Comparison of ENCODE assay signal across 6 cellular contexts in the genomic region with DNA sequence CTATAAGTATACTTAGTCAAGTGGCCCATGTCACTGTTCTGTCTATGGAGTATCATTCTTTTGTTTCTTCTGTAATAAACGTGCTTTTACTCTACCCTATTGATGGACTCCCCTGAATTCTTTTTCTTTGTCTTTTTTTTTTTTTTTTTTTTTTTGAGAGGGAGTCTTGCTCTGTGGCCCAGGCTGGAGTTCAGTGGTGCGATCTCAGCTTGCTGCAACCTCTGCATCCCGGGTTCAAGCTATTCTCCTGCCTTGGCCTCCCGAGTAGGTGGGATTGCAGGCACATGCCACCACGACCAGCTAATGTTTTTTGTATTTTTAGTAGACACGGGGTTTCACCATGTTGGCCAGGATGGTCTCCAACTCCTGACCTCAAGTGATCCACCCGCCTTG. TPM values are rescaled to one million over a fixed set of nuclear protein-coding genes. Genes with fewer than 3 reads are reported as not detected.
A peak's percentile ranks its signal among the peaks of the same experiment; 100 is the strongest.
DNase-seq lines count a peak whose midpoint lies in the region; ATAC-seq, FAIRE-seq and TF ChIP-seq lines count a peak whose summit lies in the region.
"Not testable (repeated sequence)": the region's sequence is repeated elsewhere in the genome, so short reads cannot be mapped to it uniquely, and the experiment has no call there.

No MANE protein-coding gene starts in this region.

- POLR2A ChIA-PET in CD8-positive, alpha-beta memory T cell (lab: Charles Lee); PC-9 (lab: Charles Lee; ENCODE audit: unreplicated experiment): not testable (repeated sequence)

- not testable (repeated sequence) for H3K9ac ChIP-seq in astrocyte (ENCODE audit: low read length)

- not testable (repeated sequence) for DNase-seq in CD8-positive, alpha-beta memory T cell; GM23338 (ENCODE audit: low spot score); PC-9; astrocyte (ENCODE audit: low read depth); hepatocyte (ENCODE audit: low spot score)
- DNase-seq in osteocyte (ENCODE audit: extremely low spot score, unreplicated experiment) = peak; percentile 17

- H3K4me1 ChIP-seq in CD8-positive, alpha-beta memory T cell (ENCODE audit: insufficient read depth, low read length); GM23338 (ENCODE audit: insufficient read depth); astrocyte (ENCODE audit: insufficient read depth, low read length); hepatocyte (ENCODE audit: insufficient read depth): not testable (repeated sequence)
- peaks cover 11% of the 10 kb centered on the region for H3K4me1 ChIP-seq in PC-9 (replicated peaks; ENCODE audit: insufficient read depth)

- not testable (repeated sequence) for H3K36me3 Mint-ChIP-seq in CD8-positive, alpha-beta memory T cell; GM23338 (ENCODE audit: low read depth); astrocyte (ENCODE audit: low read depth, unreplicated experiment); osteocyte (ENCODE audit: unreplicated experiment)

- not testable (repeated sequence) for H3F3A ChIP-seq in GM23338 (replicated peaks; ENCODE audit: low read depth); PC-9 (ENCODE audit: insufficient read depth, low read depth)

- CTCF ChIA-PET in CD8-positive, alpha-beta memory T cell (lab: Charles Lee) = not testable (repeated sequence)
- CTCF ChIA-PET in PC-9 (lab: Charles Lee) = interaction anchor here (0.7 kb wide), 1 partner anchor 53 kb away, joined by 7 read pairs; no protein-coding TSS in a partner anchor

- not testable (repeated sequence) for FAIRE-seq in astrocyte (lab: Jason Lieb, UNC)

- H3K4me3 ChIP-seq in CD8-positive, alpha-beta memory T cell (ENCODE audit: low read length); GM23338; PC-9; hepatocyte: not testable (repeated sequence)
- peak overlapping the region; percentile 2 for H3K4me3 ChIP-seq in astrocyte (ENCODE audit: insufficient read depth, low read depth, low read length)

- not testable (repeated sequence) for H4K20me1 ChIP-seq in GM23338 (replicated peaks; ENCODE audit: insufficient read depth); PC-9 (ENCODE audit: insufficient read depth); astrocyte (ENCODE audit: insufficient read depth, low read length); hepatocyte (ENCODE audit: insufficient read depth, poor library complexity, severe bottlenecking)

- 99% methylated on average over 7 of the region's 7 CpGs for WGBS in hepatocyte (ENCODE audit: low lambda C conversion rate, missing lambda C conversion rate)

- intact Hi-C loops in PC-9 (cut with micrococcal nuclease; ENCODE audit: unreplicated experiment) = not testable (repeated sequence)

- not testable (repeated sequence) for H3K27ac Mint-ChIP-seq in CD8-positive, alpha-beta memory T cell; GM23338; astrocyte (ENCODE audit: unreplicated experiment); osteocyte (ENCODE audit: unreplicated experiment)

- H2AFZ ChIP-seq in GM23338 = peak overlapping the region; percentile 88; the same call in 1 of the 2 replicates
- peak overlapping the region; percentile 65; the same call in 1 of the 2 replicates for H2AFZ ChIP-seq in PC-9
- not testable (repeated sequence) for H2AFZ ChIP-seq in astrocyte (ENCODE audit: low read depth, low read length); hepatocyte

- BruUV-seq in PC-9 (replicated peaks; lab: Mats Ljungman, UMichigan) = TSS peak; percentile 57

- not testable (repeated sequence) for TF ChIP-seq CTCF in GM23338 (conservative IDR thresholded peaks at IDR 0.05; ENCODE audit: low read depth in 2 of 2); PC-9 (conservative IDR thresholded peaks at IDR 0.05); astrocyte (IDR thresholded peaks at IDR 0.05; ENCODE audit: insufficient read depth, low read depth, low read length); hepatocyte (IDR thresholded peaks at IDR 0.05; ENCODE audit: poor library complexity); osteocyte (IDR thresholded peaks at IDR 0.05)

- H3K27ac ChIP-seq in CD8-positive, alpha-beta memory T cell (ENCODE audit: low read depth, low read length) = peak overlapping the region; percentile 24
- H3K27ac ChIP-seq in GM23338 (ENCODE audit: low read depth); astrocyte (ENCODE audit: low read depth, low read length): not testable (repeated sequence)
- H3K27ac ChIP-seq in PC-9 = peak overlapping the region; percentile 34; the same call in 1 of the 2 replicates
- H3K27ac ChIP-seq in hepatocyte = peak overlapping the region; percentile 25

- H3K9me2 ChIP-seq in GM23338 (ENCODE audit: insufficient read depth); PC-9 (ENCODE audit: insufficient read depth); hepatocyte (replicated peaks; ENCODE audit: insufficient read depth): not testable (repeated sequence)

- H3K36me3 ChIP-seq in CD8-positive, alpha-beta memory T cell (ENCODE audit: insufficient read depth, low read length); GM23338 (ENCODE audit: insufficient read depth); PC-9 (ENCODE audit: low read depth); astrocyte (ENCODE audit: insufficient read depth, low read length); hepatocyte (replicated peaks; ENCODE audit: insufficient read depth, low read depth): not testable (repeated sequence)

- H3K27me3 ChIP-seq in CD8-positive, alpha-beta memory T cell (ENCODE audit: insufficient read depth, low read length, poor library complexity, severe bottlenecking); GM23338 (ENCODE audit: insufficient read depth); PC-9 (ENCODE audit: insufficient read depth, low read depth); astrocyte (ENCODE audit: insufficient read depth, low read length); hepatocyte: not testable (repeated sequence)

- H3K4me1 Mint-ChIP-seq in CD8-positive, alpha-beta memory T cell; GM23338; astrocyte (ENCODE audit: low read depth, unreplicated experiment); osteocyte (ENCODE audit: unreplicated experiment): not testable (repeated sequence)

- H3K9me3 ChIP-seq in CD8-positive, alpha-beta memory T cell (ENCODE audit: low read length); PC-9 (ENCODE audit: insufficient read depth, low read depth); astrocyte (ENCODE audit: insufficient read depth, low read depth, low read length); hepatocyte (ENCODE audit: low read depth): not testable (repeated sequence)

- not testable (repeated sequence) for H3K4me3 Mint-ChIP-seq in CD8-positive, alpha-beta memory T cell; GM23338; astrocyte (ENCODE audit: unreplicated experiment); osteocyte (ENCODE audit: unreplicated experiment)

- H3K9me3 Mint-ChIP-seq in CD8-positive, alpha-beta memory T cell = peaks cover 4 to 11% (median 7%) of the 10 kb centered on the region in 5 donors
- H3K9me3 Mint-ChIP-seq in GM23338 = peaks cover 13% of the 10 kb centered on the region
- H3K9me3 Mint-ChIP-seq in astrocyte (ENCODE audit: unreplicated experiment); osteocyte (ENCODE audit: unreplicated experiment): not testable (repeated sequence)

- H3K27me3 Mint-ChIP-seq in CD8-positive, alpha-beta memory T cell; astrocyte (ENCODE audit: low read depth, unreplicated experiment); osteocyte (ENCODE audit: unreplicated experiment): not testable (repeated sequence)
- peaks cover 12% of the 10 kb centered on the region for H3K27me3 Mint-ChIP-seq in GM23338 (ENCODE audit: insufficient read depth, low read depth, poor library complexity)

- ATAC-seq in GM23338 = not testable (repeated sequence)

- H3K4me2 ChIP-seq in GM23338; astrocyte (ENCODE audit: low read length); hepatocyte: not testable (repeated sequence)
- H3K4me2 ChIP-seq in PC-9 = peak overlapping the region; percentile 59

- H3K79me2 ChIP-seq in GM23338 (replicated peaks; ENCODE audit: insufficient read depth); PC-9 (ENCODE audit: low read depth); astrocyte (ENCODE audit: insufficient read depth, low read length); hepatocyte: not testable (repeated sequence)

RNA-seq across cellular contexts. Expression of a gene that starts 9.0 kb away (rescaled TPM):
- 10 to 100 TPM; 26.3 to 28.8 TPM for total RNA-seq in CD8-positive, alpha-beta memory T cell
- 17.5 TPM for polyA plus RNA-seq in CD8-positive, alpha-beta memory T cell
- 46.3 and 50.9 TPM in 2 replicates for total RNA-seq in GM23338 (2014; rRNA removed; shearing (Covaris generic))
- polyA plus RNA-seq in GM23338 (2016; fragmentation: Nextera tagmentation; extraction: Ambion mirVana) (25.2 and 31.3 TPM in 2 replicates), hepatocyte (44.0 and 46.2 TPM in 2 replicates)
- total RNA-seq in PC-9 (2021) (59.5 and 64.5 TPM in 2 replicates), astrocyte (154 and 163 TPM in 2 replicates), hepatocyte (78.9 and 92.9 TPM in 2 replicates), osteocyte (106 and 114 TPM in 2 replicates)

RNA-seq across cellular contexts. Expression of a gene that starts 53.9 kb away (rescaled TPM):
- 10 to 100 TPM; 31.8 to 35.0 TPM for total RNA-seq in CD8-positive, alpha-beta memory T cell
- 40.0 TPM for polyA plus RNA-seq in CD8-positive, alpha-beta memory T cell
- 25.3 and 29.2 TPM in 2 replicates for total RNA-seq in GM23338 (2014; rRNA removed; shearing (Covaris generic))
- 86.0 and 90.1 TPM in 2 replicates for polyA plus RNA-seq in GM23338 (2016; fragmentation: Nextera tagmentation; extraction: Ambion mirVana)
- total RNA-seq in PC-9 (2021) = 8.3 and 14.9 TPM in 2 replicates
- total RNA-seq in astrocyte = 27.9 and 29.1 TPM in 2 replicates
- total RNA-seq in hepatocyte = 29.1 and 33.0 TPM in 2 replicates
- 29.4 and 30.7 TPM in 2 replicates for polyA plus RNA-seq in hepatocyte
- total RNA-seq in osteocyte = 17.8 and 21.0 TPM in 2 replicates
